ENCODE assay signal across 1 cellular context in the genomic region with DNA sequence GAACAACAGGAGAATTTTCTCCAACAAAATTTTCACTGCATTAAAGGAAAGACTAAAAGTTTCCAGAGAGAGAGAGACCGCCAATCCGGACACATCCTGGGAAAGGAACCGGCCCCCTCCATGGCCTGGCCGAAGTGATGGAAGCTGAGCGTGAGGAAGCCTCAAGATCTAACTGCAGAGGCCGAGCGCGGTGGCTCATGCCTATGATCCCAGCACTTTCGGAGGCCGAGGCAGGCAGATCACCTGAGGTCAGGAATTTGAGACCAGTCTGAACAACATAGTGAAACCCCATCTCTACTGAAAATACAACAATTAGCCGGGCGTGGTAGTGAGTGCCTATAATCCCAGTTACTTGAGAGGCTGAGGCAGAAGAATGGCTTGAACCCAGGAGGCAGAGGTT.
TF ChIP-seq lines count a peak whose summit lies in the region.

No MANE protein-coding gene starts in this region.

TF ChIP-seq in HepG2, 621 proteins besides CTCF, POLR2A, EP300 and RAD21:
- TF ChIP-seq ZNF296 (CRISPR knock-in tag; conservative IDR thresholded peaks at IDR 0.05), result no peak
- TF ChIP-seq ZSCAN29 (CRISPR knock-in tag; conservative IDR thresholded peaks at IDR 0.05), result no peak
- TF ChIP-seq ETV6 (CRISPR knock-in tag; conservative IDR thresholded peaks at IDR 0.05), result no peak
- no peak for TF ChIP-seq ZNF569 (CRISPR knock-in tag; IDR thresholded peaks at IDR 0.05; ENCODE audit: borderline replicate concordance)
TF ChIP-seq in HepG2: peak in this region for 0.
